ENCODE assay signal across 22 cellular contexts in the genomic region with DNA sequence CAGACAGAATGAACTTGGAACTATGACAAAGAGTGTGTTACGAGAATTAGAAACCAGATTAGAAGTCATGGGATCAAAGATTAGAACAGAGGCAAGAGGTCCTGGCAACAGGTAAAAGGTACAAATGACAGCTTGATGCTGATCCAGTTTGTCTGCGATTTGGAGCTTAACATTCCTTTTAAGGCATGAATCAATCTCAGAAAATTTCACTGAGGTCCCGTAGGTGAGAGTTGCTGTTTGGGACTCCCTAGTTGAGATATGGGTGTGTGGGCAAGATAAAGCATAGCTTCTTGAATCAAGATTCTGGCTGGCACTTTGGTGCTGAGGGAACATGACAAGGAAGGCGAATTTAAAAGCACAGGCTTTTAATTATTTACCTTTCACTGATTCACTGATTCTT.
DNase-seq lines count a peak whose midpoint lies in the region; ATAC-seq, FAIRE-seq and TF ChIP-seq lines count a peak whose summit lies in the region.
"Had no signal": no experiment of that assay in that cellular context is flagged by ENCODE, and none has a peak within 500 bp of the region (broad histone marks: within the 10 kb centered on the region; RNA-seq: fewer than 3 reads in every experiment).

No MANE protein-coding gene starts in this region.

- intact Hi-C loops in HepG2 (cut with micrococcal nuclease; ENCODE audit: unreplicated experiment) = no loop called here

- no peak overlapping the region for H3K9ac ChIP-seq in liver (ENCODE audit: low read depth in 1 of 2, low read length in 2 of 2)
- no peak overlapping the region for H3K9ac ChIP-seq in HepG2 (ENCODE audit: insufficient read depth, low read depth, low read length)
- H3K9ac ChIP-seq in keratinocyte (ENCODE audit: control insufficient read depth, extremely low read depth, insufficient read depth, low read length) = no peak overlapping the region
- H3K9ac ChIP-seq: BLaER1 had no signal

- TF ChIP-seq POLR2A in HepG2 (IDR thresholded peaks at IDR 0.05; ENCODE audit: insufficient read depth in 1 of 2, low read depth in 2 of 2, low read length in 2 of 2) = no peak

- H3K4me1 Mint-ChIP-seq in mesothelial cell of epicardium = no peaks in the 10 kb centered on the region
- H3K4me1 Mint-ChIP-seq: B cell; CD4-positive, CD25-positive, alpha-beta regulatory T cell had no signal

- BruUV-seq in HepG2 (replicated peaks; lab: Mats Ljungman, UMichigan) = no TSS peak

- FAIRE-seq in HepG2 (lab: Jason Lieb, UNC) (no peak), keratinocyte (lab: Jason Lieb, UNC) (no peak), small intestine (lab: Jason Lieb, UNC) (no peak)
- FAIRE-seq: A204.1, D721Med, GM12891, H54 had no signal

- WGBS in liver = 47% methylated on average over 4 of the region's 4 CpGs
- 89% methylated on average over 4 of the region's 4 CpGs for WGBS in HepG2 (ENCODE audit: low lambda C conversion rate)
- 29 to 66% (median 49%) methylated on average over 4 of the region's 4 CpGs for WGBS in small intestine, 3 donors

- in situ Hi-C loops in HepG2 (cut with HindIII; ENCODE audit: extremely low pct_ligation_motif_present, low pct_unique_long_range_greater_than_20kb) = no loop called here

- no peak for TF ChIP-seq RAD21 in liver (IDR thresholded peaks at IDR 0.05)
- TF ChIP-seq RAD21 in HepG2 (CRISPR knock-in tag; IDR thresholded peaks at IDR 0.05) = no peak

- no peak for TF ChIP-seq EP300 in HepG2 (IDR thresholded peaks at IDR 0.05; ENCODE audit: low read depth in 2 of 2, low read length in 2 of 2)
- TF ChIP-seq EP300 in HepG2 (CRISPR knock-in tag; IDR thresholded peaks at IDR 0.05; ENCODE audit: borderline replicate concordance) = no peak

- H3K27me3 ChIP-seq in liver (ENCODE audit: control insufficient read depth in 4 of 4, insufficient read depth in 4 of 4, low read length in 3 of 4) (peaks cover 0 to 6% (median 2%) of the 10 kb centered on the region in 4 donors), HepG2 (ENCODE audit: control insufficient read depth in 1 of 2, insufficient read depth in 2 of 2, low read length in 2 of 2) (no peaks in the 10 kb centered on the region), keratinocyte (ENCODE audit: control insufficient read depth, extremely low read depth, insufficient read depth, low read length) (no peaks in the 10 kb centered on the region), small intestine (ENCODE audit: control insufficient read depth in 2 of 2, insufficient read depth in 2 of 2, low read length in 2 of 2) (no peaks in the 10 kb centered on the region)

- H3K4me2 ChIP-seq in HepG2 (ENCODE audit: low read depth, low read length) = no peak overlapping the region
- H3K4me2 ChIP-seq in keratinocyte (ENCODE audit: control insufficient read depth, extremely low read depth, insufficient read depth, low read depth, low read length) = no peak overlapping the region
- H3K4me2 ChIP-seq: BLaER1 had no signal

- DNase-seq in HepG2 (ENCODE audit: low spot score) = no peak
- no peak for DNase-seq in keratinocyte (ENCODE audit: low read depth, low spot score)
- peak; percentile 66 for DNase-seq in small intestine
- no peak for DNase-seq in DMS 273 treated with DMSO at 0.1 percent for 48 hours (lab: John Stamatoyannopoulos, UW)
- no peak for DNase-seq in mesothelial cell of epicardium (ENCODE audit: low spot score in 2 of 2, unreplicated experiment in 2 of 2)
- DNase-seq: CD4-positive, CD25-positive, alpha-beta regulatory T cell; CD8-positive, alpha-beta T cell; DMS53; DMS79 treated with DMSO at 0.1 percent for 48 hours; GF-D8; GOT3; HFFc6 had no signal

- H4K20me1 ChIP-seq in HepG2 (ENCODE audit: insufficient read depth, low read length) (no peaks in the 10 kb centered on the region), keratinocyte (ENCODE audit: control insufficient read depth, extremely low read depth, insufficient read depth, low read length) (no peaks in the 10 kb centered on the region)
- H4K20me1 ChIP-seq: BLaER1 had no signal

- no peaks in the 10 kb centered on the region for H3K36me3 Mint-ChIP-seq in mesothelial cell of epicardium
- H3K36me3 Mint-ChIP-seq: CD4-positive, CD25-positive, alpha-beta regulatory T cell; CD8-positive, alpha-beta T cell had no signal

- no peak overlapping the region for H3K4me3 Mint-ChIP-seq in mesothelial cell of epicardium
- H3K4me3 Mint-ChIP-seq: B cell; CD4-positive, CD25-positive, alpha-beta regulatory T cell; CD8-positive, alpha-beta T cell; HFFc6 had no signal

- H3K79me2 ChIP-seq in HepG2 (ENCODE audit: insufficient read depth, low read length) (no peaks in the 10 kb centered on the region), keratinocyte (ENCODE audit: control insufficient read depth, insufficient read depth, low read length) (no peaks in the 10 kb centered on the region)

- H3K9me3 Mint-ChIP-seq in mesothelial cell of epicardium = peaks cover 20% of the 10 kb centered on the region
- H3K9me3 Mint-ChIP-seq: CD8-positive, alpha-beta T cell; HFFc6 had no signal

- no peaks in the 10 kb centered on the region for H3K9me1 ChIP-seq in keratinocyte (ENCODE audit: control insufficient read depth, extremely low read depth, insufficient read depth, low read length)

- CTCF ChIA-PET in HepG2 (lab: Yijun Ruan, JAX; ENCODE audit: low intra/inter-chr PET ratio, low total read pairs) = no interaction called here

- dilution Hi-C loops in keratinocyte (cut with MboI; ENCODE audit: extremely low pct_ligation_motif_present, low sequenced_read_pairs) = no loop called here

- H3K4me3 ChIP-seq in liver (ENCODE audit: low read depth in 1 of 3, low read length in 3 of 3) (no peak overlapping the region), HepG2 (replicated peaks in 1 of 3; ENCODE audit: insufficient read depth in 1 of 3, low read depth in 2 of 3, low read length in 3 of 3) (no peak overlapping the region), keratinocyte (ENCODE audit: control insufficient read depth in 2 of 3, extremely low read depth in 1 of 3, insufficient read depth in 2 of 3, low read depth in 1 of 3, low read length in 3 of 3) (no peak overlapping the region), small intestine (ENCODE audit: low read depth in 1 of 2, low read length in 2 of 2) (no peak overlapping the region)
- H3K4me3 ChIP-seq: BLaER1, HAP-1 had no signal

- TF ChIP-seq CTCF in liver (IDR thresholded peaks at IDR 0.05; ENCODE audit: low read depth, low read length, missing input control) (no peak), HepG2 (CRISPR knock-in tag; IDR thresholded peaks at IDR 0.05) (no peak), keratinocyte (optimal IDR thresholded peaks at IDR 0.05 in 1 of 3, IDR thresholded peaks at IDR 0.05 in 1 of 3, conservative IDR thresholded peaks at IDR 0.05 in 1 of 3; ENCODE audit: extremely low read depth in 1 of 3, insufficient read depth in 2 of 3, low read length in 3 of 3) (no peak), mesothelial cell of epicardium (IDR thresholded peaks at IDR 0.05; ENCODE audit: unreplicated experiment) (no peak)

- H3K27me3 Mint-ChIP-seq in mesothelial cell of epicardium (ENCODE audit: low read depth) = no peaks in the 10 kb centered on the region
- H3K27me3 Mint-ChIP-seq: B cell; CD4-positive, CD25-positive, alpha-beta regulatory T cell had no signal

- H3K27ac ChIP-seq in liver (ENCODE audit: low read depth in 1 of 2, low read length in 2 of 2) (no peak overlapping the region), HepG2 (ENCODE audit: extremely low read length, insufficient read depth, low read length) (no peak overlapping the region), keratinocyte (ENCODE audit: control insufficient read depth, insufficient read depth, low read length) (no peak overlapping the region), small intestine (ENCODE audit: low read depth in 1 of 2, low read length in 1 of 2) (no peak overlapping the region)
- H3K27ac ChIP-seq: 22Rv1, BLaER1, C4-2B had no signal

- H3K9me3 ChIP-seq in liver (ENCODE audit: control insufficient read depth in 4 of 4, low read length in 3 of 4) (no peaks in the 10 kb centered on the region), HepG2 (ENCODE audit: low read length) (no peaks in the 10 kb centered on the region), keratinocyte (ENCODE audit: control insufficient read depth, low read depth, low read length) (no peaks in the 10 kb centered on the region), small intestine (ENCODE audit: control insufficient read depth, low read depth) (no peaks in the 10 kb centered on the region)
- H3K9me3 ChIP-seq: HAP-1 had no signal

- no peak overlapping the region for H3K27ac Mint-ChIP-seq in mesothelial cell of epicardium
- H3K27ac Mint-ChIP-seq: B cell; CD4-positive, CD25-positive, alpha-beta regulatory T cell; CD8-positive, alpha-beta T cell; HFFc6 had no signal

- H3K36me3 ChIP-seq in liver (ENCODE audit: control insufficient read depth in 4 of 4, insufficient read depth in 3 of 4, low read depth in 1 of 4, low read length in 3 of 4) (no peaks in the 10 kb centered on the region), HepG2 (replicated peaks in 1 of 2; ENCODE audit: control insufficient read depth in 1 of 2, insufficient read depth in 2 of 2, low read length in 2 of 2) (no peaks in the 10 kb centered on the region), keratinocyte (ENCODE audit: control insufficient read depth in 2 of 2, extremely low read depth in 1 of 2, insufficient read depth in 2 of 2, low read length in 2 of 2) (no peaks in the 10 kb centered on the region), small intestine (ENCODE audit: control insufficient read depth in 2 of 2, insufficient read depth in 2 of 2, low read length in 2 of 2) (no peaks in the 10 kb centered on the region)
- H3K36me3 ChIP-seq: BLaER1, HAP-1 had no signal

- H3K4me1 ChIP-seq in liver (ENCODE audit: control insufficient read depth in 4 of 4, insufficient read depth in 4 of 4, low read length in 3 of 4) (peaks cover 0 to 9% (median 3%) of the 10 kb centered on the region in 4 donors), HepG2 (ENCODE audit: insufficient read depth, low read length) (peaks cover 33% of the 10 kb centered on the region), keratinocyte (ENCODE audit: control insufficient read depth, extremely low read depth, insufficient read depth, low read length) (peaks cover 13% of the 10 kb centered on the region), small intestine (ENCODE audit: control insufficient read depth in 2 of 2, insufficient read depth in 1 of 2, low read depth in 1 of 2, low read length in 1 of 2) (no peaks in the 10 kb centered on the region)
- H3K4me1 ChIP-seq: BLaER1, HAP-1 had no signal

- POLR2A ChIA-PET in HepG2 (lab: Yijun Ruan, JAX) = no interaction called here

- no peak for ATAC-seq in HepG2
- ATAC-seq: CD8-positive, alpha-beta T cell had no signal

- no peak overlapping the region for H2AFZ ChIP-seq in HepG2 (ENCODE audit: low read length)
- H2AFZ ChIP-seq in keratinocyte (ENCODE audit: control insufficient read depth, low read length) = peak overlapping the region; percentile 8

TF ChIP-seq in liver, 16 proteins besides CTCF, POLR2A, EP300 and RAD21 (continues in another document):
- peak; percentile 36 to 39 for TF ChIP-seq HNF4A (conservative IDR thresholded peaks at IDR 0.05)

TF ChIP-seq in HepG2, 621 proteins besides CTCF, POLR2A, EP300 and RAD21 (continues in another document):
- TF ChIP-seq MIER3 (CRISPR knock-in tag; IDR thresholded peaks at IDR 0.05; ENCODE audit: borderline replicate concordance) (no peak), CENPT (CRISPR knock-in tag; IDR thresholded peaks at IDR 0.05; ENCODE audit: low read depth) (no peak), TP53 (CRISPR knock-in tag; conservative IDR thresholded peaks at IDR 0.05) (no peak), ZNF839 (CRISPR knock-in tag; IDR thresholded peaks at IDR 0.05; ENCODE audit: borderline replicate concordance) (no peak)
